Comparison of ENCODE assay signal across 1 cellular context in genomic region chr22:36417281-36417686, GRCh38.
TF ChIP-seq lines count a peak whose summit lies in the region.

No MANE protein-coding gene starts in this region.

TF ChIP-seq in GM12878, 131 proteins besides CTCF, POLR2A, EP300 and RAD21 (continued from another document):
- TF ChIP-seq E4F1 (IDR thresholded peaks at IDR 0.05; ENCODE audit: borderline replicate concordance, partially characterized antibody) (no peak), NFYA (IDR thresholded peaks at IDR 0.05; ENCODE audit: borderline replicate concordance, low read depth, low read length) (no peak), SUZ12 (IDR thresholded peaks at IDR 0.05; ENCODE audit: unreplicated experiment) (no peak), ZBTB33 (IDR thresholded peaks at IDR 0.05) (no peak), CREM (IDR thresholded peaks at IDR 0.05; ENCODE audit: low read depth) (peak; percentile 43; the same call in 1 of the 2 replicates), NFIC (IDR thresholded peaks at IDR 0.05; ENCODE audit: low read depth, low read length) (no peak), CBFB (IDR thresholded peaks at IDR 0.05; ENCODE audit: low read depth) (no peak), WRNIP1 (IDR thresholded peaks at IDR 0.05; ENCODE audit: borderline replicate concordance, low read depth, low read length) (no peak), IKZF2 (IDR thresholded peaks at IDR 0.05) (peak in 1 of 2 experiments; percentile 28; a peak in 1 of 4 replicates), ZNF217 (IDR thresholded peaks at IDR 0.05) (no peak), ASH2L (IDR thresholded peaks at IDR 0.05; ENCODE audit: borderline replicate concordance, low read depth) (no peak), CEBPB (IDR thresholded peaks at IDR 0.05; ENCODE audit: borderline replicate concordance in 1 of 2, low read depth in 2 of 2, low read length in 2 of 2) (no peak), BCLAF1 (IDR thresholded peaks at IDR 0.05) (no peak), NFXL1 (IDR thresholded peaks at IDR 0.05; ENCODE audit: borderline replicate concordance) (no peak), LARP7 (IDR thresholded peaks at IDR 0.05) (no peak), NBN (IDR thresholded peaks at IDR 0.05) (no peak), PBX3 (IDR thresholded peaks at IDR 0.05; ENCODE audit: insufficient replicate concordance, low read depth, low read length) (no peak), MEF2B (IDR thresholded peaks at IDR 0.05; ENCODE audit: partially characterized antibody, poor library complexity, severe bottlenecking) (no peak), CUX1 (IDR thresholded peaks at IDR 0.05; ENCODE audit: insufficient replicate concordance, low read depth, low read length) (no peak), FOXK2 (IDR thresholded peaks at IDR 0.05) (no peak), IRF3 (IDR thresholded peaks at IDR 0.05) (no peak), JUND (IDR thresholded peaks at IDR 0.05; ENCODE audit: low read depth, low read length) (no peak), STAT1 (conservative IDR thresholded peaks at IDR 0.05) (no peak), GATAD2B (conservative IDR thresholded peaks at IDR 0.05; ENCODE audit: low read depth) (no peak), POU2F2 (IDR thresholded peaks at IDR 0.05; ENCODE audit: borderline replicate concordance, low read depth, low read length) (no peak), CREB1 (IDR thresholded peaks at IDR 0.05; ENCODE audit: low read depth) (peak; percentile 23; the same call in 1 of the 2 replicates), POLR2AphosphoS5 (IDR thresholded peaks at IDR 0.05; ENCODE audit: low read length) (no peak), TAF1 (IDR thresholded peaks at IDR 0.05; ENCODE audit: borderline replicate concordance, low read depth, low read length) (no peak), ZSCAN29 (IDR thresholded peaks at IDR 0.05) (no peak), IRF5 (IDR thresholded peaks at IDR 0.05; ENCODE audit: borderline replicate concordance) (no peak), RCOR1 (conservative IDR thresholded peaks at IDR 0.05; ENCODE audit: low read depth, low read length) (no peak), CHD2 (IDR thresholded peaks at IDR 0.05; ENCODE audit: borderline replicate concordance, low read depth, low read length) (no peak), KAT2A (conservative IDR thresholded peaks at IDR 0.05; ENCODE audit: control insufficient read depth, low read depth, low read length) (no peak), RAD51 (IDR thresholded peaks at IDR 0.05) (no peak), TCF3 (IDR thresholded peaks at IDR 0.05; ENCODE audit: borderline replicate concordance, insufficient read depth, low read depth, low read length) (0 out of 2 replicates have a peak, but pooled peaks have one; percentile 51), EED (IDR thresholded peaks at IDR 0.05; ENCODE audit: low read depth) (peak; percentile 70), REST (IDR thresholded peaks at IDR 0.05; ENCODE audit: low read depth, low read length) (no peak), STAT3 (IDR thresholded peaks at IDR 0.05; ENCODE audit: low read depth, low read length) (no peak)
